In the genomic region with DNA sequence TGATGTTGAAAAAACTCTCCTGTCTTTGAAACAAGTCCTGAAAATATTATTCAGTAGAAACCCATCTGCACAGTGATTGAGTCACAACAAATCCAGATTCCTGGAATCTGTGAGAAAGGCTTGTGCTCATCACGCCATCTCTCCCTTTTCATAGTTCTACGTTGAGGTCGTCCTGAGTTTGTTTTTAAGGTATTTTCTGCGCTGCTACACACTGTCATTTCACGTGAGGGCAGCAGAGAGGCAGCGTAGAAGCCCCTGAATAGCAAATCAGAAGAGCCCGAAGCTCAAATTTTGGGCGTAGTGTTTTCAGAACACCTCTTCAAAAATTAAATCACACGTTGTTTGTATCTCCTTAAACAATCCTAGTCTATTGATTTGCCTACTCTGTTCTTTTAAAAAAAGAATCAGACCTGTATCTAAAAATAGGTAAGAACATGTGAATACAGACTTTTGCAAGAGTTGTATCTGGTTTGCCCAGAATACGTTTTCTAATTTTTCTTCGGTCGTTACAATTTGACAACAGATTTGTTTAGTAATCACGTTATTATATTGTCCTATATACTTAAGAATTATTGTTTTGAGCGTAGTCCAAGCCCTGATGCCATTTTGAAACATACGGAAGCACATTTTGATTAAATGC, we compare ENCODE assay signal across 8 cellular contexts.
DNase-seq lines count a peak whose midpoint lies in the region; ATAC-seq, FAIRE-seq and TF ChIP-seq lines count a peak whose summit lies in the region.

No MANE protein-coding gene starts in this region.

- H4K20me1 ChIP-seq in hepatocyte (ENCODE audit: insufficient read depth, poor library complexity, severe bottlenecking), result no peaks in the 10 kb centered on the region

- no peaks in the 10 kb centered on the region for H3K9me3 ChIP-seq in adrenal gland (replicated peaks in 1 of 3)
- no peaks in the 10 kb centered on the region for H3K9me3 ChIP-seq in hepatocyte (ENCODE audit: low read depth)

- DNase-seq in BJ (ENCODE audit: low read depth), result peak; percentile 40
- no peak for DNase-seq in GM18507 (ENCODE audit: extremely low spot score, insufficient read length, low read depth)
- DNase-seq in NCI-H2029 treated with DMSO at 0.1 percent for 48 hours (lab: John Stamatoyannopoulos, UW), result peak; percentile 35
- DNase-seq in adrenal gland, result peak in 6 of 7 donors; percentile 19 to 71 (median 38)
- peak; percentile 75 for DNase-seq in hepatocyte (ENCODE audit: low spot score)
- peak; percentile 24 for DNase-seq in stromal cell of bone marrow (ENCODE audit: low read depth)
- DNase-seq in activated naive CD4-positive, alpha-beta T cell (lab: John Stamatoyannopoulos, UW), result no peak

- H3K4me1 ChIP-seq in adrenal gland (replicated peaks in 1 of 2) (peaks cover 0 to 6% of the 10 kb centered on the region in 2 donors), hepatocyte (ENCODE audit: insufficient read depth) (no peaks in the 10 kb centered on the region)

- WGBS in adrenal gland, 4 donors, result 21 to 25% (median 22%) methylated on average over 15 of the region's 15 CpGs
- 32% methylated on average over 15 of the region's 15 CpGs for WGBS in hepatocyte (ENCODE audit: low lambda C conversion rate, missing lambda C conversion rate)

- H3K4me3 ChIP-seq in BJ (ENCODE audit: low read depth, low read length), result no peak overlapping the region
- no peak overlapping the region for H3K4me3 ChIP-seq in adrenal gland
- H3K4me3 ChIP-seq in hepatocyte, result no peak overlapping the region

- H2AFZ ChIP-seq in hepatocyte, result no peak overlapping the region

- H3K27me3 ChIP-seq in BJ (ENCODE audit: control insufficient read depth, insufficient read depth, low read length) (peaks cover 5% of the 10 kb centered on the region), adrenal gland (no peaks in the 10 kb centered on the region), hepatocyte (no peaks in the 10 kb centered on the region)

- no peak overlapping the region for H3K4me2 ChIP-seq in hepatocyte

- TF ChIP-seq POLR2A in adrenal gland (IDR thresholded peaks at IDR 0.05), result no peak

- POLR2A ChIA-PET in BJ (lab: Charles Lee), result interaction anchor here (0.5 kb wide), 1 partner anchor 16 kb away, joined by 7 read pairs; no protein-coding TSS in a partner anchor

- intact Hi-C loops in adrenal gland (cut with DNase I), result loop anchor here in 1 of 2 donors (5.0 kb wide), 1 partner anchor 185 kb away; a partner anchor contains a TSS

- peak; percentile 47 for FAIRE-seq in GM18507 (lab: Jason Lieb, UNC)

- ATAC-seq in HG02973 (IDR thresholded peaks at IDR 0.05; ENCODE audit: unreplicated experiment), result peak; percentile 66

- no peaks in the 10 kb centered on the region for H3K36me3 ChIP-seq in BJ (ENCODE audit: control insufficient read depth, insufficient read depth, low read length)
- no peaks in the 10 kb centered on the region for H3K36me3 ChIP-seq in adrenal gland (replicated peaks in 1 of 2)
- no peaks in the 10 kb centered on the region for H3K36me3 ChIP-seq in hepatocyte (replicated peaks; ENCODE audit: insufficient read depth, low read depth)

- CTCF ChIA-PET in BJ (lab: Yijun Ruan, JAX), result interaction anchor here (0.6 to 2.0 kb wide), 20 partner anchors 10 to 1932 kb away, joined by 3 to 28 read pairs (median 3); a partner anchor contains a TSS

- no peaks in the 10 kb centered on the region for H3K79me2 ChIP-seq in hepatocyte

- H3K27ac ChIP-seq in adrenal gland (no peak overlapping the region), hepatocyte (no peak overlapping the region)

- no peaks in the 10 kb centered on the region for H3K9me2 ChIP-seq in hepatocyte (replicated peaks; ENCODE audit: insufficient read depth)

- peak; percentile 82 for TF ChIP-seq CTCF in BJ (IDR thresholded peaks at IDR 0.05; ENCODE audit: insufficient read depth, low read depth, low read length)
- TF ChIP-seq CTCF in adrenal gland (IDR thresholded peaks at IDR 0.05), result peak; percentile 29 to 57 (median 46)
- TF ChIP-seq CTCF in hepatocyte (IDR thresholded peaks at IDR 0.05; ENCODE audit: poor library complexity), result peak; percentile 75

Comparison
In these comparisons a context has a peak if more than half of its experiments do, and no peak if none do; other contexts are left out.
1. DNase-seq: peak in BJ (single experiment), NCI-H2029 treated with DMSO at 0.1 percent for 48 hours (single experiment), adrenal gland (6 of 7), hepatocyte (single experiment) and stromal cell of bone marrow (single experiment); none in GM18507 (single experiment) and activated naive CD4-positive, alpha-beta T cell (0 of 4).
2. Peak in every context shown above with its lines, with median percentiles within 50 percentile points of each other: CTCF ChIP-seq.